Comparison of ENCODE assay signal across 19 cellular contexts in the genomic region with DNA sequence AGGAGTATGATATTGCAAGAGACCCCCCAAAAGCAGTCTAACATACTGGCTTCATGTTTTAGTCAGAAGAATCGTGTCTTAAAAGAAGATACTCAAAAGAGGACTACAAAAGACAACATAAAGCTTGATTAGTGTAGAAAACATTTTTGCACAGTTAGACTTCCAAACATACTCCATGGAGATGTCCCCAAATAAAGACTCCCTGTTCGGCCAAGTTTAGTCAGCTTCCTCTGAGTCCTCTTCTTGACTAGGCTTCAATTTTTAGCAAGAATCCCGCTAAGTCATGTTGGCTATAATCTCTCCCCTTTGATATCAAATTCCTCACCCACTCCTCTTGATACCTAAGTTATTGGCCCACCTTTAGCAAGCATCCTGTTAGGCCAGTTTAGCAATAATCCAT.
A peak's percentile ranks its signal among the peaks of the same experiment; 100 is the strongest.
DNase-seq lines count a peak whose midpoint lies in the region; ATAC-seq and TF ChIP-seq lines count a peak whose summit lies in the region.
"Had no signal": no experiment of that assay in that cellular context is flagged by ENCODE, and none has a peak within 500 bp of the region (broad histone marks: within the 10 kb centered on the region; RNA-seq: fewer than 3 reads in every experiment).

No MANE protein-coding gene starts in this region.

- no peak for TF ChIP-seq EP300 in esophagus muscularis mucosa (IDR thresholded peaks at IDR 0.05)

- H2BK120ac ChIP-seq in mesendoderm (ENCODE audit: low read depth, low read length), result no peak overlapping the region

- no peak overlapping the region for H3K18ac ChIP-seq in mesendoderm (ENCODE audit: low read length)

- H3K23ac ChIP-seq in mesendoderm (ENCODE audit: low read length), result no peak overlapping the region

- no peak overlapping the region for H4K8ac ChIP-seq in mesendoderm (ENCODE audit: low read depth, low read length)

- no peak overlapping the region for H2BK15ac ChIP-seq in mesendoderm (replicated peaks; ENCODE audit: low read depth)

- no peaks in the 10 kb centered on the region for H3K79me2 ChIP-seq in mesendoderm (ENCODE audit: control insufficient read depth, insufficient read depth, low read length)

- H3K27ac ChIP-seq in esophagus muscularis mucosa (replicated peaks in 1 of 4), result peak overlapping the region; percentile 40 to 64 (median 52)
- H3K27ac ChIP-seq in heart left ventricle, result peak overlapping the region in 4 of 12 donors; percentile 7 to 80 (median 17)
- H3K27ac ChIP-seq in mesendoderm (ENCODE audit: low read depth, low read length), result no peak overlapping the region

- TF ChIP-seq POLR2A in esophagus muscularis mucosa (IDR thresholded peaks at IDR 0.05; ENCODE audit: low read depth) (no peak), heart left ventricle (IDR thresholded peaks at IDR 0.05) (no peak)

- no peaks in the 10 kb centered on the region for H3K79me1 ChIP-seq in mesendoderm (ENCODE audit: low read length)

- TF ChIP-seq CTCF in esophagus muscularis mucosa (IDR thresholded peaks at IDR 0.05) (no peak), heart left ventricle (IDR thresholded peaks at IDR 0.05) (no peak)

- H3K4me1 ChIP-seq in esophagus muscularis mucosa, result peaks cover 4 to 56% (median 37%) of the 10 kb centered on the region in 4 donors
- peaks cover 0 to 9% (median 0%) of the 10 kb centered on the region in 12 donors for H3K4me1 ChIP-seq in heart left ventricle
- no peaks in the 10 kb centered on the region for H3K4me1 ChIP-seq in mesendoderm (ENCODE audit: control insufficient read depth, low read depth, low read length)

- H3K4me3 ChIP-seq in esophagus muscularis mucosa (no peak overlapping the region), heart left ventricle (no peak overlapping the region), mesendoderm (ENCODE audit: low read length) (no peak overlapping the region)
- H3K4me3 ChIP-seq: GM23338 had no signal

- H4K5ac ChIP-seq in mesendoderm (ENCODE audit: low read length), result no peak overlapping the region

- peak; percentile 52 to 66 (median 59) for ATAC-seq in heart left ventricle
- ATAC-seq in HG03196 (IDR thresholded peaks at IDR 0.05; ENCODE audit: unreplicated experiment), result no peak
- ATAC-seq in GM21423 (IDR thresholded peaks at IDR 0.05; ENCODE audit: unreplicated experiment), result no peak
- ATAC-seq: GM23338, HCT116 had no signal

- no peak overlapping the region for H3K4me2 ChIP-seq in mesendoderm (ENCODE audit: low read length)
- H3K4me2 ChIP-seq: GM23338 had no signal

- H2AK5ac ChIP-seq in mesendoderm (ENCODE audit: low read length), result no peak overlapping the region

- H3K56ac ChIP-seq in mesendoderm (ENCODE audit: low read length), result no peak overlapping the region

- DNase-seq in esophagus muscularis mucosa (ENCODE audit: extremely low spot score), result no peak
- no peak for DNase-seq in heart left ventricle
- DNase-seq in mesendoderm, result no peak
- DNase-seq in NCI-H1417 (lab: John Stamatoyannopoulos, UW), result no peak
- DNase-seq in SIG-M5 treated with dmso at 0.1 percent for 504 hours (lab: John Stamatoyannopoulos, UW; ENCODE audit: unreplicated experiment), result no peak
- DNase-seq: ACHN; C1 segment of cervical spinal cord; CD8-positive, alpha-beta memory T cell; NCI-H1105; NCI-H1694; NCI-H2081 treated with DMSO at 0.1 percent for 48 hours; NCI-H446 treated with DMSO at 0.1 percent for 48 hours; NCI-H748 treated with DMSO at 0.1 percent for 48 hours; NK-92 treated with Interleukin-12 subunit alpha and Interleukin-12 subunit beta, amount 100 ng/mL, for 24 hours; SHP77 had no signal

- H3K4ac ChIP-seq in mesendoderm (ENCODE audit: low read depth, low read length), result peak overlapping the region; percentile 36

- intact Hi-C loops in esophagus muscularis mucosa (cut with DNase I), result no loop called here
- intact Hi-C loops in heart left ventricle (cut with DNase I), result no loop called here

- no peaks in the 10 kb centered on the region for H3K27me3 ChIP-seq in esophagus muscularis mucosa
- no peaks in the 10 kb centered on the region for H3K27me3 ChIP-seq in heart left ventricle
- H3K27me3 ChIP-seq in mesendoderm (ENCODE audit: insufficient read depth, low read length, poor library complexity), result no peaks in the 10 kb centered on the region

- WGBS in esophagus muscularis mucosa, result 38% methylated on average over 3 of the region's 3 CpGs
- WGBS in heart left ventricle, 4 donors, result 64 to 73% (median 67%) methylated on average over 3 of the region's 3 CpGs
- no CpG with 5 or more reads among the region's 3 CpGs for WGBS in mesendoderm (ENCODE audit: extremely low coverage, insufficient coverage, low lambda C conversion rate)

- H3K36me3 ChIP-seq in esophagus muscularis mucosa, result no peaks in the 10 kb centered on the region
- no peaks in the 10 kb centered on the region for H3K36me3 ChIP-seq in heart left ventricle
- no peaks in the 10 kb centered on the region for H3K36me3 ChIP-seq in mesendoderm (ENCODE audit: control insufficient read depth, insufficient read depth, low read length)

- H3K9me3 ChIP-seq in esophagus muscularis mucosa, result no peaks in the 10 kb centered on the region
- peaks cover 0 to 12% (median 0%) of the 10 kb centered on the region in 12 donors for H3K9me3 ChIP-seq in heart left ventricle

- no peak overlapping the region for H3K9ac ChIP-seq in mesendoderm (ENCODE audit: low read length)

- H2BK5ac ChIP-seq in mesendoderm (ENCODE audit: low read length), result no peak overlapping the region

Comparison
In these comparisons a context has a peak if more than half of its experiments do, and no peak if none do; other contexts are left out.
1. ATAC-seq: peak in heart left ventricle (4 of 4); none in HG03196 (single experiment) and GM21423 (single experiment).